ENCODE assay signal across 8 cellular contexts in the genomic region with DNA sequence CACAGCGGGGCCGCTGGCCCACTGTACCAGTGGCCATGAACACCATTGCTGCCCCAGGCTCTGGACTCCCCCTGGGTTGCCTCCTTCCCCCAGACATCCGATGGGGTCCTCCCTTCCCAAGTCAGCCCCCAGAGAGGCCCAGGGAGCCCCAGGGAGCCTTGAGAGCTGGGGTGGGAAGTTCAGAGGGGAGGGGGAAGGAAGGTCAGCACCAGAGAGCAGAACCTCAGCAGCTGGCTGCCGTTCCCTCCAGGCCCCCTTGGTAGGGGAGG. TPM values are rescaled to one million over a fixed set of nuclear protein-coding genes. Genes with fewer than 3 reads are reported as not detected.
DNase-seq lines count a peak whose midpoint lies in the region; ATAC-seq, FAIRE-seq and TF ChIP-seq lines count a peak whose summit lies in the region.

No MANE protein-coding gene starts in this region.

- H3K27me3 Mint-ChIP-seq in naive B cell: no peaks in the 10 kb centered on the region

- peaks cover 31% of the 10 kb centered on the region for H3K36me3 ChIP-seq in K562 (ENCODE audit: control insufficient read depth, insufficient read depth, low read length)

- peak overlapping the region; percentile 87 to 97 (median 95) for H3K4me3 Mint-ChIP-seq in naive B cell

- TF ChIP-seq CTCF in C4-2B (conservative IDR thresholded peaks at IDR 0.05) (no peak), K562 (IDR thresholded peaks at IDR 0.05 in 2 of 3, conservative IDR thresholded peaks at IDR 0.05 in 1 of 3; ENCODE audit: insufficient read depth in 2 of 3, low read depth in 1 of 3, low read length in 3 of 3) (no peak)

- peak overlapping the region; percentile 97 for H3K4me2 ChIP-seq in K562 (ENCODE audit: insufficient read depth, low read length)

- DNase-seq in K562 (ENCODE audit: extremely low read depth in 1 of 4, low spot score in 3 of 4) (peak in 1 of 4 experiments; percentile 35), naive B cell (no peak), COLO668 (lab: John Stamatoyannopoulos, UW; ENCODE audit: unreplicated experiment) (no peak), RKO (ENCODE audit: low spot score) (no peak)
- no peak for DNase-seq in central memory CD4-positive, alpha-beta T cell

- BruUV-seq in K562 (replicated peaks; lab: Mats Ljungman, UMichigan): no TSS peak

- H3K9ac ChIP-seq in K562 (ENCODE audit: insufficient read depth in 1 of 2, low read depth in 2 of 2, low read length in 2 of 2): peak overlapping the region; percentile 93 to 96

- H3K27ac Mint-ChIP-seq in naive B cell: peak overlapping the region; percentile 99 to 100 (median 100)

- in situ Hi-C loops in K562 (cut with MboI): no loop called here

- no peaks in the 10 kb centered on the region for H3K27me3 ChIP-seq in K562 (ENCODE audit: control insufficient read depth in 2 of 2, insufficient read depth in 2 of 2, low read length in 2 of 2)

- peaks cover 0 to 6% of the 10 kb centered on the region in 2 donors for H3K36me3 Mint-ChIP-seq in naive B cell

- POLR2A ChIA-PET in K562 (lab: Yijun Ruan, JAX): interaction anchor here (0.6 to 2.3 kb wide), 7 partner anchors 9 to 485 kb away, joined by 3 to 9 read pairs (median 4); partner anchors contain the start of genes IDH3G, RENBP and SSR4

- H3K4me3 ChIP-seq in K562: peak overlapping the region; percentile 58

- peaks cover 49 to 70% (median 52%) of the 10 kb centered on the region in 3 donors for H3K4me1 Mint-ChIP-seq in naive B cell

- no peak for TF ChIP-seq RAD21 in K562 (CRISPR knock-in tag; conservative IDR thresholded peaks at IDR 0.05 in 1 of 2, IDR thresholded peaks at IDR 0.05 in 1 of 2)

- ATAC-seq in HG03354 (IDR thresholded peaks at IDR 0.05; ENCODE audit: poor library complexity, severe bottlenecking, unreplicated experiment): peak; percentile 0
- ATAC-seq in K562: no peak
- ATAC-seq in naive B cell (ENCODE audit: low read depth in 2 of 2): no peak
- ATAC-seq in GM21381 (IDR thresholded peaks at IDR 0.05; ENCODE audit: unreplicated experiment): no peak

- no peak for FAIRE-seq in K562 (lab: Jason Lieb, UNC)

- H3K9me3 ChIP-seq in K562 (replicated peaks; ENCODE audit: control insufficient read depth, insufficient read depth, low read depth, low read length): no peaks in the 10 kb centered on the region

- TF ChIP-seq EP300 in K562 (IDR thresholded peaks at IDR 0.05; ENCODE audit: low read length): no peak

- peak overlapping the region; percentile 62 for H2AFZ ChIP-seq in K562 (ENCODE audit: low read depth, low read length)

- H4K20me1 ChIP-seq in K562 (replicated peaks; ENCODE audit: control insufficient read depth, insufficient read depth, low read length): no peaks in the 10 kb centered on the region

- CTCF ChIA-PET in K562 (lab: Yijun Ruan, JAX; ENCODE audit: low intra/inter-chr PET ratio): no interaction called here

- H3K9me3 Mint-ChIP-seq in naive B cell: no peaks in the 10 kb centered on the region

- peaks cover 47% of the 10 kb centered on the region for H3K79me2 ChIP-seq in K562 (ENCODE audit: control insufficient read depth, insufficient read depth, low read length)

- intact Hi-C loops in K562 (cut with micrococcal nuclease): loop anchor here (5.0 kb wide), 1 partner anchor 159 kb away; no protein-coding TSS in a partner anchor

- no peaks in the 10 kb centered on the region for H3K9me1 ChIP-seq in K562 (ENCODE audit: control insufficient read depth, insufficient read depth, low read length)

- H3K4me1 ChIP-seq in K562 (replicated peaks in 1 of 2; ENCODE audit: control insufficient read depth in 2 of 2, insufficient read depth in 2 of 2, low read length in 2 of 2): peaks cover 27 to 67% of the 10 kb centered on the region in 2 experiments; a peak in 4 of 5 replicates

- WGBS in K562 (ENCODE audit: insufficient coverage, low coverage, missing lambda C conversion rate): 0% methylated on average over 1 of the region's 4 CpGs

- TF ChIP-seq POLR2A in K562 (conservative IDR thresholded peaks at IDR 0.05): no peak

- H3K27ac ChIP-seq in C4-2B (peak overlapping the region; percentile 92), K562 (ENCODE audit: extremely low read depth, low read depth, low read length) (peak overlapping the region; percentile 98)

RNA-seq across cellular contexts. Expression of gene ARHGAP4, which starts 0.5 kb away (rescaled TPM):
- 54.8 and 157 TPM in 2 replicates for total RNA-seq in K562 (2011; cell fraction: chromatin; rRNA removed; ENCODE audit: low replicate concordance)
- total RNA-seq in K562 (2011; cell fraction: nucleolus; rRNA removed): 105 and 155 TPM in 2 replicates
- total RNA-seq in K562 (2011; cell fraction: nucleoplasm; rRNA removed): 55.0 and 81.2 TPM in 2 replicates
- total RNA-seq in K562 (2014; rRNA removed) (52.7 and 81.2 TPM in 2 replicates), K562 (2014; rRNA removed; fragmentation: Illumina TruSeq; extraction: Trizol) (3.1 and 5.5 TPM in 2 replicates), K562 (2015; rRNA removed; fragmentation: Illumina TruSeq; extraction: Trizol) (32.7 and 36.8 TPM in 2 replicates), K562 (2021) (70.5 and 81.8 TPM in 2 replicates)
- polyA plus RNA-seq in K562 (2011; rRNA removed) (9.6 and 29.7 TPM in 2 replicates), K562 (2014; fragmentation: Illumina TruSeq; extraction: Trizol) (13.5 and 40.2 TPM in 2 replicates), K562 (2014; fragmentation: Nextera tagmentation; extraction: Ambion mirVana) (1 to 10 TPM in 1 of 2 experiments, under 1 TPM in 1; 0.30 to 1.7 TPM), K562 (2014; rRNA removed) (63.7 and 77.8 TPM in 2 replicates), naive B cell (ENCODE audit: low read depth in 6 of 6) (100 to 1,000 TPM in 2 of 6 donors, 10 to 100 TPM in 4; 71.5 to 147 (median 83.5) TPM)
- polyA plus RNA-seq in K562 (2011; cell fraction: cytosol; rRNA removed): 21.0 and 26.6 TPM in 2 replicates
- 174 and 259 TPM in 2 replicates for polyA plus RNA-seq in K562 (2011; cell fraction: nucleus; rRNA removed)
- 59.1 and 135 TPM in 2 replicates for polyA plus RNA-seq in K562 (2012)
- polyA minus RNA-seq in K562 (2011; rRNA and poly(A)+ RNA removed): 3.6 and 6.7 TPM in 2 replicates
- polyA minus RNA-seq in K562 (2011; cell fraction: cytosol; rRNA and poly(A)+ RNA removed): 13.5 and 33.9 TPM in 2 replicates
- 26.9 and 53.0 TPM in 2 replicates for polyA minus RNA-seq in K562 (2011; cell fraction: nucleus; rRNA and poly(A)+ RNA removed)

RNA-seq across cellular contexts. Expression of gene NAA10, which starts 8.3 kb away (rescaled TPM):
- 126 and 302 TPM in 2 replicates for total RNA-seq in K562 (2011; cell fraction: chromatin; rRNA removed; ENCODE audit: low replicate concordance)
- total RNA-seq in K562 (2011; cell fraction: nucleolus; rRNA removed): 207 and 213 TPM in 2 replicates
- total RNA-seq in K562 (2011; cell fraction: nucleoplasm; rRNA removed): 179 and 187 TPM in 2 replicates
- total RNA-seq in K562 (2014; rRNA removed): 152 and 196 TPM in 2 replicates
- 101 and 103 TPM in 2 replicates for total RNA-seq in K562 (2014; rRNA removed; fragmentation: Illumina TruSeq; extraction: Trizol)
- total RNA-seq in K562 (2015; rRNA removed; fragmentation: Illumina TruSeq; extraction: Trizol): 134 and 146 TPM in 2 replicates
- 226 and 231 TPM in 2 replicates for total RNA-seq in K562 (2021)
- 105 and 117 TPM in 2 replicates for polyA plus RNA-seq in K562 (2011; rRNA removed)
- 174 and 276 TPM in 2 replicates for polyA plus RNA-seq in K562 (2011; cell fraction: cytosol; rRNA removed)
- polyA plus RNA-seq in K562 (2011; cell fraction: nucleus; rRNA removed): 211 and 324 TPM in 2 replicates
- polyA plus RNA-seq in K562 (2012): 177 and 213 TPM in 2 replicates
- polyA plus RNA-seq in K562 (2014; fragmentation: Illumina TruSeq; extraction: Trizol): 192 and 229 TPM in 2 replicates
- 10 to 100 TPM; 11.1 to 26.5 TPM for polyA plus RNA-seq in K562 (2014; fragmentation: Nextera tagmentation; extraction: Ambion mirVana)
- polyA plus RNA-seq in K562 (2014; rRNA removed): 250 and 277 TPM in 2 replicates
- polyA minus RNA-seq in K562 (2011; rRNA and poly(A)+ RNA removed): 45.9 and 88.5 TPM in 2 replicates
- polyA minus RNA-seq in K562 (2011; cell fraction: cytosol; rRNA and poly(A)+ RNA removed): 72.1 and 79.8 TPM in 2 replicates
- polyA minus RNA-seq in K562 (2011; cell fraction: nucleus; rRNA and poly(A)+ RNA removed): 70.5 and 80.1 TPM in 2 replicates
- polyA plus RNA-seq in naive B cell (ENCODE audit: low read depth in 6 of 6): 10 to 100 TPM; 52.6 to 98.7 (median 61.0) TPM

RNA-seq across cellular contexts. Expression of gene RENBP, which starts 17.9 kb away (rescaled TPM):
- total RNA-seq in K562 (2011; cell fraction: chromatin; rRNA removed; ENCODE audit: low replicate concordance): 14.9 and 45.4 TPM in 2 replicates
- total RNA-seq in K562 (2011; cell fraction: nucleolus; rRNA removed): 31.0 and 32.8 TPM in 2 replicates
- total RNA-seq in K562 (2011; cell fraction: nucleoplasm; rRNA removed): 15.7 and 24.1 TPM in 2 replicates
- 8.4 and 9.5 TPM in 2 replicates for total RNA-seq in K562 (2014; rRNA removed)
- total RNA-seq in K562 (2014; rRNA removed; fragmentation: Illumina TruSeq; extraction: Trizol): 2.7 and 4.0 TPM in 2 replicates
- 12.3 and 13.4 TPM in 2 replicates for total RNA-seq in K562 (2015; rRNA removed; fragmentation: Illumina TruSeq; extraction: Trizol)
- total RNA-seq in K562 (2021): 9.6 and 14.8 TPM in 2 replicates
- polyA plus RNA-seq in K562 (2011; rRNA removed): 12.7 and 16.4 TPM in 2 replicates
- polyA plus RNA-seq in K562 (2011; cell fraction: cytosol; rRNA removed): 21.2 and 25.6 TPM in 2 replicates
- 48.7 and 48.8 TPM in 2 replicates for polyA plus RNA-seq in K562 (2011; cell fraction: nucleus; rRNA removed)
- 24.3 and 60.0 TPM in 2 replicates for polyA plus RNA-seq in K562 (2012)
- polyA plus RNA-seq in K562 (2014; fragmentation: Illumina TruSeq; extraction: Trizol): 5.6 and 7.3 TPM in 2 replicates
- polyA plus RNA-seq in K562 (2014; fragmentation: Nextera tagmentation; extraction: Ambion mirVana): under 1 TPM in 1 of 2 experiments, not detected in 1; 0.07 TPM
- polyA plus RNA-seq in K562 (2014; rRNA removed): 11.1 and 11.6 TPM in 2 replicates
- 5.5 and 12.0 TPM in 2 replicates for polyA minus RNA-seq in K562 (2011; rRNA and poly(A)+ RNA removed)
- polyA minus RNA-seq in K562 (2011; cell fraction: cytosol; rRNA and poly(A)+ RNA removed): 7.0 and 13.6 TPM in 2 replicates
- 9.8 and 16.1 TPM in 2 replicates for polyA minus RNA-seq in K562 (2011; cell fraction: nucleus; rRNA and poly(A)+ RNA removed)
- polyA plus RNA-seq in naive B cell (ENCODE audit: low read depth in 6 of 6): 1 to 10 TPM in 4 of 6 donors, under 1 TPM in 2; 0.68 to 3.8 (median 1.7) TPM

RNA-seq across cellular contexts. Expression of gene AVPR2, which starts 22.1 kb away (rescaled TPM):
- not detected in 2 replicates for total RNA-seq in K562 (2011; cell fraction: chromatin; rRNA removed; ENCODE audit: low replicate concordance)
- not detected in 2 replicates for total RNA-seq in K562 (2011; cell fraction: nucleolus; rRNA removed)
- not detected in 2 replicates for total RNA-seq in K562 (2011; cell fraction: nucleoplasm; rRNA removed)
- total RNA-seq in K562 (2014; rRNA removed): not detected in 2 replicates
- not detected in 2 replicates for total RNA-seq in K562 (2014; rRNA removed; fragmentation: Illumina TruSeq; extraction: Trizol)
- not detected in 2 replicates for total RNA-seq in K562 (2015; rRNA removed; fragmentation: Illumina TruSeq; extraction: Trizol)
- total RNA-seq in K562 (2021): not detected in 2 replicates
- polyA plus RNA-seq in K562 (2011; rRNA removed): not detected in 2 replicates
- polyA plus RNA-seq in K562 (2011; cell fraction: cytosol; rRNA removed): not detected in 2 replicates
- not detected in 2 replicates for polyA plus RNA-seq in K562 (2011; cell fraction: nucleus; rRNA removed)
- polyA plus RNA-seq in K562 (2012): 0.56 and 0.65 TPM in 2 replicates
- not detected in 2 replicates for polyA plus RNA-seq in K562 (2014; fragmentation: Illumina TruSeq; extraction: Trizol)
- polyA plus RNA-seq in K562 (2014; fragmentation: Nextera tagmentation; extraction: Ambion mirVana): not detected
- not detected in 2 replicates for polyA plus RNA-seq in K562 (2014; rRNA removed)
- not detected in 2 replicates for polyA minus RNA-seq in K562 (2011; rRNA and poly(A)+ RNA removed)
- polyA minus RNA-seq in K562 (2011; cell fraction: cytosol; rRNA and poly(A)+ RNA removed): not detected in 2 replicates
- polyA minus RNA-seq in K562 (2011; cell fraction: nucleus; rRNA and poly(A)+ RNA removed): not detected in 2 replicates
- under 1 TPM in 1 of 6 donors, not detected in 5; 0.25 TPM for polyA plus RNA-seq in naive B cell (ENCODE audit: low read depth in 6 of 6)

RNA-seq across cellular contexts. Expression of gene L1CAM, which starts 40.6 kb away (rescaled TPM):
- 1.9 and 4.7 TPM in 2 replicates for total RNA-seq in K562 (2011; cell fraction: chromatin; rRNA removed; ENCODE audit: low replicate concordance)
- total RNA-seq in K562 (2011; cell fraction: nucleolus; rRNA removed): 1.1 and 2.7 TPM in 2 replicates
- total RNA-seq in K562 (2011; cell fraction: nucleoplasm; rRNA removed): 1.5 and 1.8 TPM in 2 replicates
- total RNA-seq in K562 (2014; rRNA removed): 0.09 and 0.24 TPM in 2 replicates
- 0.10 and 0.40 TPM in 2 replicates for total RNA-seq in K562 (2014; rRNA removed; fragmentation: Illumina TruSeq; extraction: Trizol)
- 0.11 and 0.36 TPM in 2 replicates for total RNA-seq in K562 (2015; rRNA removed; fragmentation: Illumina TruSeq; extraction: Trizol)
- total RNA-seq in K562 (2021): 0.29 and 0.86 TPM in 2 replicates
- 0.15 and 0.61 TPM in 2 replicates for polyA plus RNA-seq in K562 (2011; rRNA removed)
- polyA plus RNA-seq in K562 (2011; cell fraction: cytosol; rRNA removed): 0.10 and 0.19 TPM in 2 replicates
- polyA plus RNA-seq in K562 (2011; cell fraction: nucleus; rRNA removed): 1.4 and 1.7 TPM in 2 replicates
- polyA plus RNA-seq in K562 (2012): 0.29 and 2.2 TPM in 2 replicates
- 0.16 and 0.21 TPM in 2 replicates for polyA plus RNA-seq in K562 (2014; fragmentation: Illumina TruSeq; extraction: Trizol)
- not detected for polyA plus RNA-seq in K562 (2014; fragmentation: Nextera tagmentation; extraction: Ambion mirVana)
- polyA plus RNA-seq in K562 (2014; rRNA removed): 0.62 TPM in 1 of 2 replicates, not detected in the other
- polyA minus RNA-seq in K562 (2011; rRNA and poly(A)+ RNA removed): 0.18 and 0.21 TPM in 2 replicates
- 3.5 TPM in 1 of 2 replicates, not detected in the other for polyA minus RNA-seq in K562 (2011; cell fraction: cytosol; rRNA and poly(A)+ RNA removed)
- polyA minus RNA-seq in K562 (2011; cell fraction: nucleus; rRNA and poly(A)+ RNA removed): 0.44 and 1.1 TPM in 2 replicates
- polyA plus RNA-seq in naive B cell (ENCODE audit: low read depth in 6 of 6): 1 to 10 TPM in 5 of 6 donors, not detected in 1; 1.1 to 2.1 (median 1.2) TPM
